ENCODE assay signal across 28 cellular contexts in genomic region chr18:8776013-8776515, GRCh38.
DNase-seq lines count a peak whose midpoint lies in the region; ATAC-seq and TF ChIP-seq lines count a peak whose summit lies in the region.
"Had no signal": no experiment of that assay in that cellular context is flagged by ENCODE, and none has a peak within 500 bp of the region (broad histone marks: within the 10 kb centered on the region; RNA-seq: fewer than 3 reads in every experiment).

No MANE protein-coding gene starts in this region.

- TF ChIP-seq EP300 in sigmoid colon (IDR thresholded peaks at IDR 0.05) = no peak

- peak overlapping the region; percentile 76 to 87 (median 81) for H3K27ac ChIP-seq in sigmoid colon
- H3K27ac ChIP-seq: prostate gland, SK-N-MC, tibial nerve had no signal

- intact Hi-C loops in sigmoid colon (cut with DNase I) = loop anchor here (10.0 kb wide), 1 partner anchor 209 kb away; no protein-coding TSS in a partner anchor

- TF ChIP-seq CTCF in WTC11 (IDR thresholded peaks at IDR 0.05) (no peak), sigmoid colon (IDR thresholded peaks at IDR 0.05) (no peak)

- peaks cover 10% of the 10 kb centered on the region for H3K36me3 Mint-ChIP-seq in WTC11
- H3K36me3 Mint-ChIP-seq: activated CD8-positive, alpha-beta memory T cell treated with anti-CD3 and anti-CD28 coated beads, Interleukin-2, amount 10 ng/mL, durations not matched to agents 7 days and 5 days; immature natural killer cell had no signal

- no peak overlapping the region for H3K4me3 ChIP-seq in H7 (ENCODE audit: insufficient read depth, low read depth, low read length)
- no peak overlapping the region for H3K4me3 ChIP-seq in sigmoid colon
- H3K4me3 ChIP-seq: prostate gland, SK-N-MC, tibial nerve had no signal

- POLR2A ChIA-PET in WTC11 (lab: Charles Lee) = no interaction called here

- peak; percentile 26 for DNase-seq in H7
- DNase-seq in WTC11 (ENCODE audit: low spot score) = no peak
- DNase-seq in islet precursor cell = peak; percentile 40
- DNase-seq in sigmoid colon = no peak
- no peak for DNase-seq in RKO (ENCODE audit: low spot score)
- no peak for DNase-seq in GM19238 (ENCODE audit: insufficient read length, low spot score)
- DNase-seq: activated CD4-positive, CD25-positive, alpha-beta regulatory T cell; activated CD8-positive, alpha-beta memory T cell treated with anti-CD3 and anti-CD28 coated beads, Interleukin-2, amount 10 ng/mL, durations not matched to agents 7 days and 5 days; activated gamma-delta T cell treated with Interleukin-2 at 50 U/mL for 16 hours; activated T-cell treated with anti-CD3 and anti-CD28 coated beads, Interleukin-2, amount 50 U/mL, for 4 hours; central memory CD4-positive, alpha-beta T cell; DMS53; effector memory CD8-positive, alpha-beta T cell; erythroblast; foreskin melanocyte; HFFc6; immature natural killer cell; left colon; NCI-H1436 treated with DMSO at 0.1 percent for 48 hours; NCI-H2081 treated with DMSO at 0.1 percent for 48 hours; NCI-H345; OCI-M1; stimulated activated CD4-positive, alpha-beta T cell treated with anti-CD3 and anti-CD28 coated beads, Interleukin-4, amount 100 ng/mL, for 24 hours had no signal

- peak overlapping the region; percentile 75 for H3K27ac Mint-ChIP-seq in WTC11
- H3K27ac Mint-ChIP-seq: activated CD8-positive, alpha-beta memory T cell treated with anti-CD3 and anti-CD28 coated beads, Interleukin-2, amount 10 ng/mL, durations not matched to agents 7 days and 5 days; effector memory CD8-positive, alpha-beta T cell; HFFc6; immature natural killer cell had no signal

- no peaks in the 10 kb centered on the region for H3K9me3 Mint-ChIP-seq in WTC11
- H3K9me3 Mint-ChIP-seq: activated T-cell treated with anti-CD3 and anti-CD28 coated beads, Interleukin-2, amount 50 U/mL, for 4 hours; effector memory CD8-positive, alpha-beta T cell; HFFc6; immature natural killer cell had no signal

- CTCF ChIA-PET in WTC11 (lab: Charles Lee) = interaction anchor here (1.0 to 1.5 kb wide), 2 partner anchors 8 to 167 kb away, joined by 3 read pairs; partner anchors contain the start of gene RAB12

- ATAC-seq in WTC11 = no peak
- no peak for ATAC-seq in GM18861 (IDR thresholded peaks at IDR 0.05; ENCODE audit: unreplicated experiment)
- ATAC-seq in GM18909 (IDR thresholded peaks at IDR 0.05; ENCODE audit: poor library complexity, unreplicated experiment) = no peak
- ATAC-seq: activated CD8-positive, alpha-beta memory T cell treated with anti-CD3 and anti-CD28 coated beads, Interleukin-2, amount 10 ng/mL, durations not matched to agents 7 days and 5 days; activated T-cell treated with anti-CD3 and anti-CD28 coated beads, Interleukin-2, amount 50 U/mL, for 4 hours; effector memory CD8-positive, alpha-beta T cell; left colon had no signal

- TF ChIP-seq POLR2A in sigmoid colon (IDR thresholded peaks at IDR 0.05) = no peak

- no peaks in the 10 kb centered on the region for H3K9me3 ChIP-seq in sigmoid colon
- H3K9me3 ChIP-seq: prostate gland, tibial nerve had no signal

- H3K36me3 ChIP-seq in H7 (replicated peaks; ENCODE audit: control insufficient read depth, insufficient read depth, low read length) = no peaks in the 10 kb centered on the region
- H3K36me3 ChIP-seq in sigmoid colon = peaks cover 0 to 17% (median 4%) of the 10 kb centered on the region in 4 donors
- H3K36me3 ChIP-seq: prostate gland had no signal

- H3K27me3 Mint-ChIP-seq in WTC11 (ENCODE audit: low read depth) = no peaks in the 10 kb centered on the region
- H3K27me3 Mint-ChIP-seq: activated CD8-positive, alpha-beta memory T cell treated with anti-CD3 and anti-CD28 coated beads, Interleukin-2, amount 10 ng/mL, durations not matched to agents 7 days and 5 days had no signal

- no peak overlapping the region for H3K4me3 Mint-ChIP-seq in WTC11
- H3K4me3 Mint-ChIP-seq: activated CD8-positive, alpha-beta memory T cell treated with anti-CD3 and anti-CD28 coated beads, Interleukin-2, amount 10 ng/mL, durations not matched to agents 7 days and 5 days; activated T-cell treated with anti-CD3 and anti-CD28 coated beads, Interleukin-2, amount 50 U/mL, for 4 hours; effector memory CD8-positive, alpha-beta T cell; HFFc6; immature natural killer cell had no signal

- H3K27me3 ChIP-seq in H7 (ENCODE audit: control insufficient read depth, insufficient read depth, low read length) (no peaks in the 10 kb centered on the region), sigmoid colon (no peaks in the 10 kb centered on the region)
- H3K27me3 ChIP-seq: tibial nerve had no signal

- peaks cover 0 to 62% (median 47%) of the 10 kb centered on the region in 4 donors for H3K4me1 ChIP-seq in sigmoid colon
- H3K4me1 ChIP-seq: prostate gland, tibial nerve had no signal

- 88 to 89% methylated on average over 6 of the region's 6 CpGs for WGBS in sigmoid colon, 2 donors

- peaks cover 61% of the 10 kb centered on the region for H3K4me1 Mint-ChIP-seq in WTC11
- H3K4me1 Mint-ChIP-seq: activated CD8-positive, alpha-beta memory T cell treated with anti-CD3 and anti-CD28 coated beads, Interleukin-2, amount 10 ng/mL, durations not matched to agents 7 days and 5 days; immature natural killer cell had no signal

TF ChIP-seq in WTC11, 78 proteins besides CTCF, POLR2A, EP300 and RAD21:
- TF ChIP-seq EMX1 (CRISPR knock-in tag; IDR thresholded peaks at IDR 0.05) (no peak), SMAD4 (CRISPR knock-in tag; IDR thresholded peaks at IDR 0.05) (no peak), ZNF232 (CRISPR knock-in tag; IDR thresholded peaks at IDR 0.05) (no peak), GTF2I (CRISPR knock-in tag; conservative IDR thresholded peaks at IDR 0.05) (no peak), FOXJ3 (CRISPR knock-in tag; IDR thresholded peaks at IDR 0.05; ENCODE audit: borderline replicate concordance) (no peak), KAT7 (CRISPR knock-in tag; IDR thresholded peaks at IDR 0.05; ENCODE audit: borderline replicate concordance) (no peak), ATF3 (CRISPR knock-in tag; conservative IDR thresholded peaks at IDR 0.05) (no peak), ELF4 (CRISPR knock-in tag; IDR thresholded peaks at IDR 0.05; ENCODE audit: low read depth) (no peak), ZNF512 (CRISPR knock-in tag; IDR thresholded peaks at IDR 0.05; ENCODE audit: borderline replicate concordance) (no peak), ZNF317 (CRISPR knock-in tag; IDR thresholded peaks at IDR 0.05; ENCODE audit: borderline replicate concordance, low read depth) (no peak), SOX15 (CRISPR knock-in tag; IDR thresholded peaks at IDR 0.05) (no peak), STAT6 (CRISPR knock-in tag; conservative IDR thresholded peaks at IDR 0.05; ENCODE audit: low read depth) (no peak), NFATC4 (CRISPR knock-in tag; IDR thresholded peaks at IDR 0.05) (no peak)

Comparison
In these comparisons a context has a peak if more than half of its experiments do, and no peak if none do; other contexts are left out.
1. DNase-seq: peak in H7 (single experiment) and islet precursor cell (single experiment); none in WTC11 (single experiment), sigmoid colon (single experiment), RKO (single experiment) and GM19238 (single experiment).